ENCODE assay signal across 1 cellular context in the genomic region with DNA sequence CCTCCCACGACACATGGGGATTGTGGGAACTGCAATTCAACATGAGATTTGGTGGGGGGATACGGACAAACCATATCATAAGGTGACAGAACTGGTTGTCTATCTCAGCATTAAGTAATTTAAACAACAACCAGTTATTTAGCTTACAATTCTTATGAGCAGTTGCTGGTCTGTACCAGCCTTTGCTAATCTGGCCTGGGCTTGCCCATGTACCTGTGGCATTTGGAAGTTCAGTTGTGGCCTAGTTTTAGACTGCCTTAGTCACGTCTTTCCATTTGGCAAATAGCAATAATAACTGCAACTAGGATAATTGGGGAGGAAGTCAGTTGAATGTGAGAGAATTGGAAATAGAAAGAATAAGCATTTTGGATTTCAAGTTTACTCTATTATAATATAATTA.
TF ChIP-seq lines count a peak whose summit lies in the region.

No MANE protein-coding gene starts in this region.

TF ChIP-seq in GM23338, 12 proteins besides CTCF, POLR2A, EP300 and RAD21 (continued from another document):
- TF ChIP-seq, protein P1, sequence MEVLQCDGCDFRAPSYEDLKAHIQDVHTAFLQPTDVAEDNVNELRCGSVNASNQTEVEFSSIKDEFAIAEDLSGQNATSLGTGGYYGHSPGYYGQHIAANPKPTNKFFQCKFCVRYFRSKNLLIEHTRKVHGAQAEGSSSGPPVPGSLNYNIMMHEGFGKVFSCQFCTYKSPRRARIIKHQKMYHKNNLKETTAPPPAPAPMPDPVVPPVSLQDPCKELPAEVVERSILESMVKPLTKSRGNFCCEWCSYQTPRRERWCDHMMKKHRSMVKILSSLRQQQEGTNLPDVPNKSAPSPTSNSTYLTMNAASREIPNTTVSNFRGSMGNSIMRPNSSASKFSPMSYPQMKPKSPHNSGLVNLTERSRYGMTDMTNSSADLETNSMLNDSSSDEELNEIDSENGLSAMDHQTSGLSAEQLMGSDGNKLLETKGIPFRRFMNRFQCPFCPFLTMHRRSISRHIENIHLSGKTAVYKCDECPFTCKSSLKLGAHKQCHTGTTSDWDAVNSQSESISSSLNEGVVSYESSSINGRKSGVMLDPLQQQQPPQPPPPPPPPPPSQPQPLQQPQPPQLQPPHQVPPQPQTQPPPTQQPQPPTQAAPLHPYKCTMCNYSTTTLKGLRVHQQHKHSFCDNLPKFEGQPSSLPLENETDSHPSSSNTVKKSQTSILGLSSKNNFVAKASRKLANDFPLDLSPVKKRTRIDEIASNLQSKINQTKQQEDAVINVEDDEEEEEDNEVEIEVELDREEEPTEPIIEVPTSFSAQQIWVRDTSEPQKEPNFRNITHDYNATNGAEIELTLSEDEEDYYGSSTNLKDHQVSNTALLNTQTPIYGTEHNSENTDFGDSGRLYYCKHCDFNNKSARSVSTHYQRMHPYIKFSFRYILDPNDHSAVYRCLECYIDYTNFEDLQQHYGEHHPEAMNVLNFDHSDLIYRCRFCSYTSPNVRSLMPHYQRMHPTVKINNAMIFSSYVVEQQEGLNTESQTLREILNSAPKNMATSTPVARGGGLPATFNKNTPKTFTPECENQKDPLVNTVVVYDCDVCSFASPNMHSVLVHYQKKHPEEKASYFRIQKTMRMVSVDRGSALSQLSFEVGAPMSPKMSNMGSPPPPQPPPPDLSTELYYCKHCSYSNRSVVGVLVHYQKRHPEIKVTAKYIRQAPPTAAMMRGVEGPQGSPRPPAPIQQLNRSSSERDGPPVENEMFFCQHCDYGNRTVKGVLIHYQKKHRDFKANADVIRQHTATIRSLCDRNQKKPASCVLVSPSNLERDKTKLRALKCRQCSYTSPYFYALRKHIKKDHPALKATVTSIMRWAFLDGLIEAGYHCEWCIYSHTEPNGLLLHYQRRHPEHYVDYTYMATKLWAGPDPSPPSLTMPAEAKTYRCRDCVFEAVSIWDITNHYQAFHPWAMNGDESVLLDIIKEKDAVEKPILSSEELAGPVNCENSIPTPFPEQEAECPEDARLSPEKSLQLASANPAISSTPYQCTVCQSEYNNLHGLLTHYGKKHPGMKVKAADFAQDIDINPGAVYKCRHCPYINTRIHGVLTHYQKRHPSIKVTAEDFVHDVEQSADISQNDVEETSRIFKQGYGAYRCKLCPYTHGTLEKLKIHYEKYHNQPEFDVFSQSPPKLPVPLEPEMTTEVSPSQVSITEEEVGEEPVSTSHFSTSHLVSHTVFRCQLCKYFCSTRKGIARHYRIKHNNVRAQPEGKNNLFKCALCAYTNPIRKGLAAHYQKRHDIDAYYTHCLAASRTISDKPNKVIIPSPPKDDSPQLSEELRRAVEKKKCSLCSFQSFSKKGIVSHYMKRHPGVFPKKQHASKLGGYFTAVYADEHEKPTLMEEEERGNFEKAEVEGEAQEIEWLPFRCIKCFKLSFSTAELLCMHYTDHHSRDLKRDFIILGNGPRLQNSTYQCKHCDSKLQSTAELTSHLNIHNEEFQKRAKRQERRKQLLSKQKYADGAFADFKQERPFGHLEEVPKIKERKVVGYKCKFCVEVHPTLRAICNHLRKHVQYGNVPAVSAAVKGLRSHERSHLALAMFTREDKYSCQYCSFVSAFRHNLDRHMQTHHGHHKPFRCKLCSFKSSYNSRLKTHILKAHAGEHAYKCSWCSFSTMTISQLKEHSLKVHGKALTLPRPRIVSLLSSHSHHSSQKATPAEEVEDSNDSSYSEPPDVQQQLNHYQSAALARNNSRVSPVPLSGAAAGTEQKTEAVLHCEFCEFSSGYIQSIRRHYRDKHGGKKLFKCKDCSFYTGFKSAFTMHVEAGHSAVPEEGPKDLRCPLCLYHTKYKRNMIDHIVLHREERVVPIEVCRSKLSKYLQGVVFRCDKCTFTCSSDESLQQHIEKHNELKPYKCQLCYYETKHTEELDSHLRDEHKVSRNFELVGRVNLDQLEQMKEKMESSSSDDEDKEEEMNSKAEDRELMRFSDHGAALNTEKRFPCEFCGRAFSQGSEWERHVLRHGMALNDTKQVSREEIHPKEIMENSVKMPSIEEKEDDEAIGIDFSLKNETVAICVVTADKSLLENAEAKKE (CRISPR knock-in tag; IDR thresholded peaks at IDR 0.05), result no peak
- TF ChIP-seq CREB1 (CRISPR knock-in tag; IDR thresholded peaks at IDR 0.05; ENCODE audit: low read depth) (no peak), EZH2phosphoT487 (IDR thresholded peaks at IDR 0.05; ENCODE audit: unreplicated experiment) (no peak), JUNB (IDR thresholded peaks at IDR 0.05; ENCODE audit: unreplicated experiment) (no peak), NANOG (IDR thresholded peaks at IDR 0.05; ENCODE audit: borderline replicate concordance) (no peak), STAT1 (IDR thresholded peaks at IDR 0.05; ENCODE audit: unreplicated experiment) (no peak), EZH2 (IDR thresholded peaks at IDR 0.05; ENCODE audit: low read depth, unreplicated experiment) (no peak)
- TF ChIP-seq, protein P2, sequence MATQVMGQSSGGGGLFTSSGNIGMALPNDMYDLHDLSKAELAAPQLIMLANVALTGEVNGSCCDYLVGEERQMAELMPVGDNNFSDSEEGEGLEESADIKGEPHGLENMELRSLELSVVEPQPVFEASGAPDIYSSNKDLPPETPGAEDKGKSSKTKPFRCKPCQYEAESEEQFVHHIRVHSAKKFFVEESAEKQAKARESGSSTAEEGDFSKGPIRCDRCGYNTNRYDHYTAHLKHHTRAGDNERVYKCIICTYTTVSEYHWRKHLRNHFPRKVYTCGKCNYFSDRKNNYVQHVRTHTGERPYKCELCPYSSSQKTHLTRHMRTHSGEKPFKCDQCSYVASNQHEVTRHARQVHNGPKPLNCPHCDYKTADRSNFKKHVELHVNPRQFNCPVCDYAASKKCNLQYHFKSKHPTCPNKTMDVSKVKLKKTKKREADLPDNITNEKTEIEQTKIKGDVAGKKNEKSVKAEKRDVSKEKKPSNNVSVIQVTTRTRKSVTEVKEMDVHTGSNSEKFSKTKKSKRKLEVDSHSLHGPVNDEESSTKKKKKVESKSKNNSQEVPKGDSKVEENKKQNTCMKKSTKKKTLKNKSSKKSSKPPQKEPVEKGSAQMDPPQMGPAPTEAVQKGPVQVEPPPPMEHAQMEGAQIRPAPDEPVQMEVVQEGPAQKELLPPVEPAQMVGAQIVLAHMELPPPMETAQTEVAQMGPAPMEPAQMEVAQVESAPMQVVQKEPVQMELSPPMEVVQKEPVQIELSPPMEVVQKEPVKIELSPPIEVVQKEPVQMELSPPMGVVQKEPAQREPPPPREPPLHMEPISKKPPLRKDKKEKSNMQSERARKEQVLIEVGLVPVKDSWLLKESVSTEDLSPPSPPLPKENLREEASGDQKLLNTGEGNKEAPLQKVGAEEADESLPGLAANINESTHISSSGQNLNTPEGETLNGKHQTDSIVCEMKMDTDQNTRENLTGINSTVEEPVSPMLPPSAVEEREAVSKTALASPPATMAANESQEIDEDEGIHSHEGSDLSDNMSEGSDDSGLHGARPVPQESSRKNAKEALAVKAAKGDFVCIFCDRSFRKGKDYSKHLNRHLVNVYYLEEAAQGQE (IDR thresholded peaks at IDR 0.05; ENCODE audit: unreplicated experiment), result no peak
- TF ChIP-seq, protein P3, sequence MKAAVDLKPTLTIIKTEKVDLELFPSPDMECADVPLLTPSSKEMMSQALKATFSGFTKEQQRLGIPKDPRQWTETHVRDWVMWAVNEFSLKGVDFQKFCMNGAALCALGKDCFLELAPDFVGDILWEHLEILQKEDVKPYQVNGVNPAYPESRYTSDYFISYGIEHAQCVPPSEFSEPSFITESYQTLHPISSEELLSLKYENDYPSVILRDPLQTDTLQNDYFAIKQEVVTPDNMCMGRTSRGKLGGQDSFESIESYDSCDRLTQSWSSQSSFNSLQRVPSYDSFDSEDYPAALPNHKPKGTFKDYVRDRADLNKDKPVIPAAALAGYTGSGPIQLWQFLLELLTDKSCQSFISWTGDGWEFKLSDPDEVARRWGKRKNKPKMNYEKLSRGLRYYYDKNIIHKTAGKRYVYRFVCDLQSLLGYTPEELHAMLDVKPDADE (IDR thresholded peaks at IDR 0.05), result no peak
